ENCODE assay signal across 9 cellular contexts in the genomic region with DNA sequence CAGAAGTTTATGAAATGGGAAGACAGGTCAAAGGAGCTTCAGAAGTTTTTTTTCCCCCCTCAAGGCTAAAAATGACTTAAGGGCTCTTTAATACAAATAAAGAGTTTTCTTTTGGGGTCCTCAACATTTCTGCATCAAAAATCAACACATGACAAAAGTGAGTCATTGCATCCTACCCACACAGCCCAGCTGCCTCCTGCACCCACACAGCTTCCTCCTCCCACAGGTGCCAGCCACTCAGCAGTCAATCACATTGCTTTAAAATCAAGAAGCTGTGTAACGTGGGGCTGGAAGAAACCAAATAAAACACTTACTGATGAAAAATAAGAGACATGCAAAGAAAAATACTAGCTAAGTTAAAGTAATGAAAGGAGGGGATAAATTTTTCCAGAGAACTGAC.
A peak's percentile ranks its signal among the peaks of the same experiment; 100 is the strongest.
DNase-seq lines count a peak whose midpoint lies in the region; ATAC-seq and TF ChIP-seq lines count a peak whose summit lies in the region.
"Had no signal": no experiment of that assay in that cellular context is flagged by ENCODE, and none has a peak within 500 bp of the region (broad histone marks: within the 10 kb centered on the region; RNA-seq: fewer than 3 reads in every experiment).

No MANE protein-coding gene starts in this region.

- H3K9me3 ChIP-seq in hepatocyte (ENCODE audit: low read depth): no peaks in the 10 kb centered on the region

- H3K9me3 Mint-ChIP-seq in naive B cell: no peaks in the 10 kb centered on the region

- no peak overlapping the region for H2AFZ ChIP-seq in hepatocyte

- WGBS in hepatocyte (ENCODE audit: low lambda C conversion rate, missing lambda C conversion rate): 30% methylated on average over 1 of the region's 1 CpG

- peaks cover 35 to 59% (median 55%) of the 10 kb centered on the region in 3 donors for H3K4me1 Mint-ChIP-seq in naive B cell
- H3K4me1 Mint-ChIP-seq: nephron had no signal

- H3K27me3 Mint-ChIP-seq in naive B cell: no peaks in the 10 kb centered on the region

- no peaks in the 10 kb centered on the region for H3K36me3 Mint-ChIP-seq in naive B cell

- no peak overlapping the region for H3K27ac ChIP-seq in hepatocyte

- no peaks in the 10 kb centered on the region for H3K27me3 ChIP-seq in hepatocyte

- no peaks in the 10 kb centered on the region for H3K79me2 ChIP-seq in hepatocyte

- ATAC-seq in HG03439 (IDR thresholded peaks at IDR 0.05; ENCODE audit: unreplicated experiment): peak; percentile 42
- peak; percentile 89 to 91 for ATAC-seq in naive B cell (ENCODE audit: low read depth in 2 of 2)
- no peak for ATAC-seq in HG03135 (IDR thresholded peaks at IDR 0.05; ENCODE audit: unreplicated experiment)
- ATAC-seq in GM21515 (IDR thresholded peaks at IDR 0.05; ENCODE audit: unreplicated experiment): no peak

- H3K4me3 ChIP-seq in GM12865 (ENCODE audit: low read depth, low read length) (no peak overlapping the region), hepatocyte (no peak overlapping the region)

- peak overlapping the region in 5 of 8 donors; percentile 7 to 53 (median 14) for H3K4me3 Mint-ChIP-seq in naive B cell
- H3K4me3 Mint-ChIP-seq: nephron had no signal

- no peaks in the 10 kb centered on the region for H3K9me2 ChIP-seq in hepatocyte (replicated peaks; ENCODE audit: insufficient read depth)

- no peak overlapping the region for H3K4me2 ChIP-seq in hepatocyte

- no peak for TF ChIP-seq CTCF in GM12865 (IDR thresholded peaks at IDR 0.05; ENCODE audit: insufficient read depth, low read depth, low read length, missing control alignments)
- TF ChIP-seq CTCF in hepatocyte (IDR thresholded peaks at IDR 0.05; ENCODE audit: poor library complexity): no peak

- peak overlapping the region; percentile 3 to 82 (median 46) for H3K27ac Mint-ChIP-seq in naive B cell
- H3K27ac Mint-ChIP-seq: nephron had no signal

- DNase-seq in GM12865 (ENCODE audit: low read depth) (peak; percentile 70), naive B cell (peak; percentile 35), NCI-H2196 (lab: John Stamatoyannopoulos, UW; ENCODE audit: unreplicated experiment) (no peak), hepatocyte (ENCODE audit: low spot score) (no peak)
- DNase-seq in activated CD4-positive, alpha-beta T cell treated with anti-CD3 and anti-CD28 coated beads, Interleukin-2, amount 50 U/mL, for 48 hours: peak; percentile 16 to 24

- no peaks in the 10 kb centered on the region for H4K20me1 ChIP-seq in hepatocyte (ENCODE audit: insufficient read depth, poor library complexity, severe bottlenecking)

- no peaks in the 10 kb centered on the region for H3K4me1 ChIP-seq in hepatocyte (ENCODE audit: insufficient read depth)

- no peaks in the 10 kb centered on the region for H3K36me3 ChIP-seq in hepatocyte (replicated peaks; ENCODE audit: insufficient read depth, low read depth)

Comparison
In these comparisons a context has a peak if more than half of its experiments do, and no peak if none do; other contexts are left out.
1. DNase-seq: peak in GM12865 (single experiment), activated CD4-positive, alpha-beta T cell treated with anti-CD3 and anti-CD28 coated beads, Interleukin-2, amount 50 U/mL, for 48 hours (2 of 2) and naive B cell (single experiment); none in NCI-H2196 (single experiment) and hepatocyte (single experiment).
2. ATAC-seq: peak in HG03439 (single experiment) and naive B cell (2 of 2); none in HG03135 (single experiment) and GM21515 (single experiment).